2 cellular contexts compared by ENCODE assay signal in genomic region chr15:56948000-56948765, GRCh38.
TF ChIP-seq lines count a peak whose summit lies in the region.

No MANE protein-coding gene starts in this region.

TF ChIP-seq in Ishikawa, 13 proteins besides CTCF, POLR2A, EP300 and RAD21:
- peak; percentile 27; the same call in 1 of the 2 replicates for TF ChIP-seq CEBPB (IDR thresholded peaks at IDR 0.05)
- no peak for TF ChIP-seq MAX (IDR thresholded peaks at IDR 0.05)

TF ChIP-seq in HepG2, 621 proteins besides CTCF, POLR2A, EP300 and RAD21 (continues in another document):
- TF ChIP-seq ZNF776 (CRISPR knock-in tag; IDR thresholded peaks at IDR 0.05) (no peak), ZNF232 (CRISPR knock-in tag; IDR thresholded peaks at IDR 0.05; ENCODE audit: borderline replicate concordance) (no peak), KLF11 (CRISPR knock-in tag; IDR thresholded peaks at IDR 0.05) (no peak), ZNF124 (CRISPR knock-in tag; IDR thresholded peaks at IDR 0.05) (no peak), SPEN (CRISPR knock-in tag; IDR thresholded peaks at IDR 0.05; ENCODE audit: low read depth) (no peak), ZNF674 (CRISPR knock-in tag; IDR thresholded peaks at IDR 0.05; ENCODE audit: low read depth) (no peak), ZNF354B (CRISPR knock-in tag; IDR thresholded peaks at IDR 0.05) (no peak), SRSF1 (optimal IDR thresholded peaks at IDR 0.05; ENCODE audit: low read depth, low read length) (no peak), ZNF530 (CRISPR knock-in tag; IDR thresholded peaks at IDR 0.05; ENCODE audit: low read depth) (no peak), ZNF44 (CRISPR knock-in tag; IDR thresholded peaks at IDR 0.05) (no peak), ZIK1 (CRISPR knock-in tag; IDR thresholded peaks at IDR 0.05; ENCODE audit: borderline replicate concordance, low read depth) (no peak), ARHGAP35 (CRISPR knock-in tag; IDR thresholded peaks at IDR 0.05; ENCODE audit: borderline replicate concordance) (no peak), RELA (CRISPR knock-in tag; IDR thresholded peaks at IDR 0.05) (no peak), ZNF282 (IDR thresholded peaks at IDR 0.05; ENCODE audit: partially characterized antibody) (no peak), ZNF160 (CRISPR knock-in tag; IDR thresholded peaks at IDR 0.05) (no peak), ZNF83 (CRISPR knock-in tag; IDR thresholded peaks at IDR 0.05; ENCODE audit: borderline replicate concordance) (no peak), ZNF670 (CRISPR knock-in tag; IDR thresholded peaks at IDR 0.05; ENCODE audit: borderline replicate concordance) (no peak), ZNF484 (CRISPR knock-in tag; IDR thresholded peaks at IDR 0.05; ENCODE audit: borderline replicate concordance, low read depth) (no peak), SATB2 (CRISPR knock-in tag; IDR thresholded peaks at IDR 0.05) (no peak), TEAD2 (CRISPR knock-in tag; IDR thresholded peaks at IDR 0.05) (no peak), ZFP82 (CRISPR knock-in tag; IDR thresholded peaks at IDR 0.05; ENCODE audit: borderline replicate concordance) (no peak), CEBPG (CRISPR knock-in tag; IDR thresholded peaks at IDR 0.05) (peak; percentile 74), SIX4 (CRISPR knock-in tag; IDR thresholded peaks at IDR 0.05) (no peak), NR2F1 (CRISPR knock-in tag; IDR thresholded peaks at IDR 0.05) (no peak), GFI1 (CRISPR knock-in tag; IDR thresholded peaks at IDR 0.05; ENCODE audit: borderline replicate concordance) (0 out of 2 replicates have a peak, but pooled peaks have one; percentile 17), DMAP1 (CRISPR knock-in tag; IDR thresholded peaks at IDR 0.05) (no peak), ZNF383 (CRISPR knock-in tag; IDR thresholded peaks at IDR 0.05; ENCODE audit: borderline replicate concordance) (no peak), SMC3 (IDR thresholded peaks at IDR 0.05; ENCODE audit: low read length) (no peak), ZNF253 (CRISPR knock-in tag; IDR thresholded peaks at IDR 0.05; ENCODE audit: borderline replicate concordance) (no peak), ATM (IDR thresholded peaks at IDR 0.05; ENCODE audit: borderline replicate concordance) (no peak), KDM1A (CRISPR knock-in tag; IDR thresholded peaks at IDR 0.05) (0 out of 2 replicates have a peak, but pooled peaks have one; percentile 57), AHR (CRISPR knock-in tag; IDR thresholded peaks at IDR 0.05) (no peak), SIN3B (IDR thresholded peaks at IDR 0.05; ENCODE audit: low read length) (no peak), JUND (CRISPR knock-in tag; IDR thresholded peaks at IDR 0.05) (no peak), PHB2 (IDR thresholded peaks at IDR 0.05; ENCODE audit: partially characterized antibody) (no peak), ZNF121 (CRISPR knock-in tag; IDR thresholded peaks at IDR 0.05) (peak; percentile 96), ZFAT (CRISPR knock-in tag; conservative IDR thresholded peaks at IDR 0.05) (no peak), HOXD1 (CRISPR knock-in tag; IDR thresholded peaks at IDR 0.05) (no peak), TCF7 (IDR thresholded peaks at IDR 0.05; ENCODE audit: low read depth) (no peak), NBN (conservative IDR thresholded peaks at IDR 0.05) (no peak), CEBPB (IDR thresholded peaks at IDR 0.05; ENCODE audit: borderline replicate concordance, low read depth, low read length) (peak; percentile 75), ZNF496 (CRISPR knock-in tag; IDR thresholded peaks at IDR 0.05; ENCODE audit: insufficient replicate concordance) (no peak), NR2C2 (CRISPR knock-in tag; IDR thresholded peaks at IDR 0.05; ENCODE audit: borderline replicate concordance) (no peak), ZNF7 (CRISPR knock-in tag; IDR thresholded peaks at IDR 0.05) (no peak), ZMYM3 (CRISPR knock-in tag; IDR thresholded peaks at IDR 0.05) (0 out of 2 replicates have a peak, but pooled peaks have one; percentile 43), CCDC6 (CRISPR knock-in tag; IDR thresholded peaks at IDR 0.05) (no peak), NFE2 (CRISPR knock-in tag; IDR thresholded peaks at IDR 0.05) (no peak), FLYWCH1 (CRISPR knock-in tag; IDR thresholded peaks at IDR 0.05) (no peak), SOX13 (IDR thresholded peaks at IDR 0.05) (no peak), SOX13 (CRISPR knock-in tag; conservative IDR thresholded peaks at IDR 0.05 in 1 of 2, IDR thresholded peaks at IDR 0.05 in 1 of 2) (peak in 1 of 2 experiments; percentile 23; a peak in 1 of 4 replicates), RFXAP (CRISPR knock-in tag; IDR thresholded peaks at IDR 0.05; ENCODE audit: borderline replicate concordance) (no peak), SETDB1 (CRISPR knock-in tag; IDR thresholded peaks at IDR 0.05; ENCODE audit: borderline replicate concordance) (no peak), RNF219 (CRISPR knock-in tag; IDR thresholded peaks at IDR 0.05) (no peak), IKZF1 (IDR thresholded peaks at IDR 0.05) (no peak)
- TF ChIP-seq, protein P1, sequence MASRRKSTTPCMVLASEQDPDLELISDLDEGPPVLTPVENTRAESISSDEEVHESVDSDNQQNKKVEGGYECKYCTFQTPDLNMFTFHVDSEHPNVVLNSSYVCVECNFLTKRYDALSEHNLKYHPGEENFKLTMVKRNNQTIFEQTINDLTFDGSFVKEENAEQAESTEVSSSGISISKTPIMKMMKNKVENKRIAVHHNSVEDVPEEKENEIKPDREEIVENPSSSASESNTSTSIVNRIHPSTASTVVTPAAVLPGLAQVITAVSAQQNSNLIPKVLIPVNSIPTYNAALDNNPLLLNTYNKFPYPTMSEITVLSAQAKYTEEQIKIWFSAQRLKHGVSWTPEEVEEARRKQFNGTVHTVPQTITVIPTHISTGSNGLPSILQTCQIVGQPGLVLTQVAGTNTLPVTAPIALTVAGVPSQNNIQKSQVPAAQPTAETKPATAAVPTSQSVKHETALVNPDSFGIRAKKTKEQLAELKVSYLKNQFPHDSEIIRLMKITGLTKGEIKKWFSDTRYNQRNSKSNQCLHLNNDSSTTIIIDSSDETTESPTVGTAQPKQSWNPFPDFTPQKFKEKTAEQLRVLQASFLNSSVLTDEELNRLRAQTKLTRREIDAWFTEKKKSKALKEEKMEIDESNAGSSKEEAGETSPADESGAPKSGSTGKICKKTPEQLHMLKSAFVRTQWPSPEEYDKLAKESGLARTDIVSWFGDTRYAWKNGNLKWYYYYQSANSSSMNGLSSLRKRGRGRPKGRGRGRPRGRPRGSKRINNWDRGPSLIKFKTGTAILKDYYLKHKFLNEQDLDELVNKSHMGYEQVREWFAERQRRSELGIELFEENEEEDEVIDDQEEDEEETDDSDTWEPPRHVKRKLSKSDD (CRISPR knock-in tag; IDR thresholded peaks at IDR 0.05; ENCODE audit: low read depth): no peak
- TF ChIP-seq, protein P2, sequence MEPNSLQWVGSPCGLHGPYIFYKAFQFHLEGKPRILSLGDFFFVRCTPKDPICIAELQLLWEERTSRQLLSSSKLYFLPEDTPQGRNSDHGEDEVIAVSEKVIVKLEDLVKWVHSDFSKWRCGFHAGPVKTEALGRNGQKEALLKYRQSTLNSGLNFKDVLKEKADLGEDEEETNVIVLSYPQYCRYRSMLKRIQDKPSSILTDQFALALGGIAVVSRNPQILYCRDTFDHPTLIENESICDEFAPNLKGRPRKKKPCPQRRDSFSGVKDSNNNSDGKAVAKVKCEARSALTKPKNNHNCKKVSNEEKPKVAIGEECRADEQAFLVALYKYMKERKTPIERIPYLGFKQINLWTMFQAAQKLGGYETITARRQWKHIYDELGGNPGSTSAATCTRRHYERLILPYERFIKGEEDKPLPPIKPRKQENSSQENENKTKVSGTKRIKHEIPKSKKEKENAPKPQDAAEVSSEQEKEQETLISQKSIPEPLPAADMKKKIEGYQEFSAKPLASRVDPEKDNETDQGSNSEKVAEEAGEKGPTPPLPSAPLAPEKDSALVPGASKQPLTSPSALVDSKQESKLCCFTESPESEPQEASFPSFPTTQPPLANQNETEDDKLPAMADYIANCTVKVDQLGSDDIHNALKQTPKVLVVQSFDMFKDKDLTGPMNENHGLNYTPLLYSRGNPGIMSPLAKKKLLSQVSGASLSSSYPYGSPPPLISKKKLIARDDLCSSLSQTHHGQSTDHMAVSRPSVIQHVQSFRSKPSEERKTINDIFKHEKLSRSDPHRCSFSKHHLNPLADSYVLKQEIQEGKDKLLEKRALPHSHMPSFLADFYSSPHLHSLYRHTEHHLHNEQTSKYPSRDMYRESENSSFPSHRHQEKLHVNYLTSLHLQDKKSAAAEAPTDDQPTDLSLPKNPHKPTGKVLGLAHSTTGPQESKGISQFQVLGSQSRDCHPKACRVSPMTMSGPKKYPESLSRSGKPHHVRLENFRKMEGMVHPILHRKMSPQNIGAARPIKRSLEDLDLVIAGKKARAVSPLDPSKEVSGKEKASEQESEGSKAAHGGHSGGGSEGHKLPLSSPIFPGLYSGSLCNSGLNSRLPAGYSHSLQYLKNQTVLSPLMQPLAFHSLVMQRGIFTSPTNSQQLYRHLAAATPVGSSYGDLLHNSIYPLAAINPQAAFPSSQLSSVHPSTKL (CRISPR knock-in tag; IDR thresholded peaks at IDR 0.05): peak; percentile 21; the same call in 1 of the 2 replicates
- TF ChIP-seq, protein P3, sequence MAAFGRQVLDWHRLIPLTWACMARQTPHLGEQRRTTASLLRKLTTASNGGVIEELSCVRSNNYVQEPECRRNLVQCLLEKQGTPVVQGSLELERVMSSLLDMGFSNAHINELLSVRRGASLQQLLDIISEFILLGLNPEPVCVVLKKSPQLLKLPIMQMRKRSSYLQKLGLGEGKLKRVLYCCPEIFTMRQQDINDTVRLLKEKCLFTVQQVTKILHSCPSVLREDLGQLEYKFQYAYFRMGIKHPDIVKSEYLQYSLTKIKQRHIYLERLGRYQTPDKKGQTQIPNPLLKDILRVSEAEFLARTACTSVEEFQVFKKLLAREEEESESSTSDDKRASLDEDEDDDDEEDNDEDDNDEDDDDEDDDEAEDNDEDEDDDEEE (CRISPR knock-in tag; IDR thresholded peaks at IDR 0.05): no peak
- TF ChIP-seq, protein P4, sequence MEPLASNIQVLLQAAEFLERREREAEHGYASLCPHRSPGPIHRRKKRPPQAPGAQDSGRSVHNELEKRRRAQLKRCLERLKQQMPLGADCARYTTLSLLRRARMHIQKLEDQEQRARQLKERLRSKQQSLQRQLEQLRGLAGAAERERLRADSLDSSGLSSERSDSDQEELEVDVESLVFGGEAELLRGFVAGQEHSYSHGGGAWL (CRISPR knock-in tag; IDR thresholded peaks at IDR 0.05): no peak
- TF ChIP-seq, protein P5, sequence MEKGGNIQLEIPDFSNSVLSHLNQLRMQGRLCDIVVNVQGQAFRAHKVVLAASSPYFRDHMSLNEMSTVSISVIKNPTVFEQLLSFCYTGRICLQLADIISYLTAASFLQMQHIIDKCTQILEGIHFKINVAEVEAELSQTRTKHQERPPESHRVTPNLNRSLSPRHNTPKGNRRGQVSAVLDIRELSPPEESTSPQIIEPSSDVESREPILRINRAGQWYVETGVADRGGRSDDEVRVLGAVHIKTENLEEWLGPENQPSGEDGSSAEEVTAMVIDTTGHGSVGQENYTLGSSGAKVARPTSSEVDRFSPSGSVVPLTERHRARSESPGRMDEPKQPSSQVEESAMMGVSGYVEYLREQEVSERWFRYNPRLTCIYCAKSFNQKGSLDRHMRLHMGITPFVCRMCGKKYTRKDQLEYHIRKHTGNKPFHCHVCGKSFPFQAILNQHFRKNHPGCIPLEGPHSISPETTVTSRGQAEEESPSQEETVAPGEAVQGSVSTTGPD (CRISPR knock-in tag; IDR thresholded peaks at IDR 0.05): no peak
- TF ChIP-seq, protein P6, sequence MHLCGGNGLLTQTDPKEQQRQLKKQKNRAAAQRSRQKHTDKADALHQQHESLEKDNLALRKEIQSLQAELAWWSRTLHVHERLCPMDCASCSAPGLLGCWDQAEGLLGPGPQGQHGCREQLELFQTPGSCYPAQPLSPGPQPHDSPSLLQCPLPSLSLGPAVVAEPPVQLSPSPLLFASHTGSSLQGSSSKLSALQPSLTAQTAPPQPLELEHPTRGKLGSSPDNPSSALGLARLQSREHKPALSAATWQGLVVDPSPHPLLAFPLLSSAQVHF (CRISPR knock-in tag; IDR thresholded peaks at IDR 0.05): no peak
- TF ChIP-seq, protein P7, sequence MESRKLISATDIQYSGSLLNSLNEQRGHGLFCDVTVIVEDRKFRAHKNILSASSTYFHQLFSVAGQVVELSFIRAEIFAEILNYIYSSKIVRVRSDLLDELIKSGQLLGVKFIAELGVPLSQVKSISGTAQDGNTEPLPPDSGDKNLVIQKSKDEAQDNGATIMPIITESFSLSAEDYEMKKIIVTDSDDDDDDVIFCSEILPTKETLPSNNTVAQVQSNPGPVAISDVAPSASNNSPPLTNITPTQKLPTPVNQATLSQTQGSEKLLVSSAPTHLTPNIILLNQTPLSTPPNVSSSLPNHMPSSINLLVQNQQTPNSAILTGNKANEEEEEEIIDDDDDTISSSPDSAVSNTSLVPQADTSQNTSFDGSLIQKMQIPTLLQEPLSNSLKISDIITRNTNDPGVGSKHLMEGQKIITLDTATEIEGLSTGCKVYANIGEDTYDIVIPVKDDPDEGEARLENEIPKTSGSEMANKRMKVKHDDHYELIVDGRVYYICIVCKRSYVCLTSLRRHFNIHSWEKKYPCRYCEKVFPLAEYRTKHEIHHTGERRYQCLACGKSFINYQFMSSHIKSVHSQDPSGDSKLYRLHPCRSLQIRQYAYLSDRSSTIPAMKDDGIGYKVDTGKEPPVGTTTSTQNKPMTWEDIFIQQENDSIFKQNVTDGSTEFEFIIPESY (CRISPR knock-in tag; IDR thresholded peaks at IDR 0.05): 0 out of 2 replicates have a peak, but pooled peaks have one; percentile 39
- TF ChIP-seq, protein P8, sequence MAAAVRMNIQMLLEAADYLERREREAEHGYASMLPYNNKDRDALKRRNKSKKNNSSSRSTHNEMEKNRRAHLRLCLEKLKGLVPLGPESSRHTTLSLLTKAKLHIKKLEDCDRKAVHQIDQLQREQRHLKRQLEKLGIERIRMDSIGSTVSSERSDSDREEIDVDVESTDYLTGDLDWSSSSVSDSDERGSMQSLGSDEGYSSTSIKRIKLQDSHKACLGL (CRISPR knock-in tag; IDR thresholded peaks at IDR 0.05): no peak
- TF ChIP-seq, protein P9, sequence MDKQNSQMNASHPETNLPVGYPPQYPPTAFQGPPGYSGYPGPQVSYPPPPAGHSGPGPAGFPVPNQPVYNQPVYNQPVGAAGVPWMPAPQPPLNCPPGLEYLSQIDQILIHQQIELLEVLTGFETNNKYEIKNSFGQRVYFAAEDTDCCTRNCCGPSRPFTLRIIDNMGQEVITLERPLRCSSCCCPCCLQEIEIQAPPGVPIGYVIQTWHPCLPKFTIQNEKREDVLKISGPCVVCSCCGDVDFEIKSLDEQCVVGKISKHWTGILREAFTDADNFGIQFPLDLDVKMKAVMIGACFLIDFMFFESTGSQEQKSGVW (CRISPR knock-in tag; IDR thresholded peaks at IDR 0.05; ENCODE audit: borderline replicate concordance): no peak
